Comparison of ENCODE assay signal across 14 cellular contexts in the genomic region with DNA sequence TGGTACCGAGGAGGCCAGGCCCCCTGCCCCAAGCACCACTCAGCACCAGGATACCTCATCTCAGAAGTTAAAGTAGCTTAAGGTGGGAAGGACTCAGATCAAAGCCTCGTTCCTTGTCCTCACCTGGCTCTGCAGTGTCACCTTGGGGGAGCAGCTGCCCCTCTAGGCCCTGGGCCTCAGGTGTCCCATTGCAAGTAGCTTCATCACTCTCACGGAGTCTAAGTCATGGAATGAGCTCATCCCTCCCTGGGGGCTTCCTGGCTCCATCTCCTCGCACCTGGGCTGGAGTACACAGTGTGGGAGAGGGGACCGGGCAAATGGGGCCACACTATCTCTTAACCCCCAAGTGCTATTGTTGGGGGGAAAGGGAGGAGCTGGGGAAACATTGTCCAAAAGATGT.
"Had no signal": no experiment of that assay in that cellular context is flagged by ENCODE, and none has a peak within 500 bp of the region (broad histone marks: within the 10 kb centered on the region; RNA-seq: fewer than 3 reads in every experiment).

No MANE protein-coding gene starts in this region.

- H3K4me1 ChIP-seq: gastrocnemius medialis, heart left ventricle, thyroid gland, uterus had no signal

- H3K36me3 ChIP-seq: gastrocnemius medialis, heart left ventricle, thyroid gland, uterus had no signal

- DNase-seq: activated CD4-positive, alpha-beta memory T cell treated with anti-CD3 and anti-CD28 coated beads for 36 hours; activated CD4-positive, alpha-beta T cell treated with anti-CD3 and anti-CD28 coated beads for 36 hours; activated T-cell treated with anti-CD3 and anti-CD28 coated beads, Interleukin-2, amount 50 U/mL, for 4 hours; cerebellar nuclear complex; dermis blood vessel endothelial cell; gastrocnemius medialis; immature natural killer cell; mammary epithelial cell; occipital lobe; thyroid gland; uterus had no signal

- H3K27ac ChIP-seq: gastrocnemius medialis, heart left ventricle, SK-N-MC, thyroid gland, uterus had no signal

- H3K9me3 ChIP-seq: gastrocnemius medialis, heart left ventricle, thyroid gland, uterus had no signal

- H3K4me3 ChIP-seq: gastrocnemius medialis, heart left ventricle, SK-N-MC, thyroid gland, uterus had no signal

- H3K27me3 ChIP-seq: gastrocnemius medialis, thyroid gland, uterus had no signal

- ATAC-seq: activated CD4-positive, alpha-beta T cell treated with anti-CD3 and anti-CD28 coated beads for 36 hours; activated T-cell treated with anti-CD3 and anti-CD28 coated beads, Interleukin-2, amount 50 U/mL, for 4 hours; gastrocnemius medialis; heart left ventricle; stimulated activated memory B cell treated with anti-CD40 and anti-IgM and Interleukin-4, amounts not matched to agents 10 μg/mL and 1 μg/mL and 100 μg/mL, for 72 hours had no signal
